Comparison of ENCODE assay signal across 14 cellular contexts in genomic region chr12:3165311-3165931, GRCh38.
"Had no signal": no experiment of that assay in that cellular context is flagged by ENCODE, and none has a peak within 500 bp of the region (broad histone marks: within the 10 kb centered on the region; RNA-seq: fewer than 3 reads in every experiment).

No MANE protein-coding gene starts in this region.

- H3K27ac Mint-ChIP-seq: activated B cell treated with CpG ODN at 0.5 μM for 24 hours; activated CD4-positive, alpha-beta T cell treated with anti-CD3 and anti-CD28 coated beads, Interleukin-2, amount 10 ng/mL, durations not matched to agents 24 days and 14 days; activated naive CD8-positive, alpha-beta T cell treated with anti-CD3 and anti-CD28 coated beads, Interleukin-2, amount 10 ng/mL, durations not matched to agents 7 days and 5 days; dendritic cell treated with granulocyte-macrophage colony-stimulating factor and Interleukin-4, amounts not matched to agents 40 ng/mL and 50 ng/mL, for 4 days; stimulated activated naive B cell treated with anti-CD40 and anti-IgM and Interleukin-4, amounts not matched to agents 10 μg/mL and 1 μg/mL and 100 μg/mL, for 72 hours; T-helper 17 cell had no signal

- H3K36me3 ChIP-seq: breast epithelium had no signal

- H3K27me3 ChIP-seq: breast epithelium, heart right ventricle, tibial artery had no signal

- ATAC-seq: stimulated activated naive B cell treated with anti-CD40 and anti-IgM and Interleukin-4, amounts not matched to agents 10 μg/mL and 1 μg/mL and 100 μg/mL, for 72 hours; T-helper 17 cell had no signal

- H3K36me3 Mint-ChIP-seq: activated naive CD8-positive, alpha-beta T cell treated with anti-CD3 and anti-CD28 coated beads, Interleukin-2, amount 10 ng/mL, durations not matched to agents 7 days and 5 days had no signal

- DNase-seq: activated B cell treated with CpG ODN at 0.5 μM for 24 hours; activated CD4-positive, alpha-beta T cell treated with anti-CD3 and anti-CD28 coated beads, Interleukin-2, amount 10 ng/mL, durations not matched to agents 24 days and 14 days; activated naive CD8-positive, alpha-beta T cell treated with anti-CD3 and anti-CD28 coated beads, Interleukin-2, amount 10 ng/mL, durations not matched to agents 7 days and 5 days; effector memory CD4-positive, alpha-beta T cell; foreskin melanocyte; heart right ventricle; retina; stimulated activated CD4-positive, alpha-beta T cell treated with anti-CD3 and anti-CD28 coated beads, Interleukin-15, amount 100 ng/mL, for 24 hours; stimulated activated CD4-positive, alpha-beta T cell treated with anti-CD3 and anti-CD28 coated beads, Interleukin-4, amount 100 ng/mL, for 1 hour; stimulated activated naive B cell treated with anti-CD40 and anti-IgM and Interleukin-4, amounts not matched to agents 10 μg/mL and 1 μg/mL and 100 μg/mL, for 72 hours; T-helper 17 cell; tibial artery had no signal

- H3K27ac ChIP-seq: breast epithelium, heart right ventricle, tibial artery had no signal

- H3K9me3 ChIP-seq: breast epithelium, heart right ventricle, tibial artery had no signal

- H3K4me1 Mint-ChIP-seq: activated B cell treated with CpG ODN at 0.5 μM for 24 hours had no signal

- H3K4me3 ChIP-seq: breast epithelium, heart right ventricle, tibial artery had no signal

- H3K4me1 ChIP-seq: breast epithelium had no signal

- H3K9me3 Mint-ChIP-seq: activated B cell treated with CpG ODN at 0.5 μM for 24 hours; activated CD4-positive, alpha-beta T cell treated with anti-CD3 and anti-CD28 coated beads, Interleukin-2, amount 10 ng/mL, durations not matched to agents 24 days and 14 days; activated naive CD8-positive, alpha-beta T cell treated with anti-CD3 and anti-CD28 coated beads, Interleukin-2, amount 10 ng/mL, durations not matched to agents 7 days and 5 days; dendritic cell treated with granulocyte-macrophage colony-stimulating factor and Interleukin-4, amounts not matched to agents 40 ng/mL and 50 ng/mL, for 4 days had no signal

- H3K4me3 Mint-ChIP-seq: activated B cell treated with CpG ODN at 0.5 μM for 24 hours; activated CD4-positive, alpha-beta T cell treated with anti-CD3 and anti-CD28 coated beads, Interleukin-2, amount 10 ng/mL, durations not matched to agents 24 days and 14 days; activated naive CD8-positive, alpha-beta T cell treated with anti-CD3 and anti-CD28 coated beads, Interleukin-2, amount 10 ng/mL, durations not matched to agents 7 days and 5 days; dendritic cell treated with granulocyte-macrophage colony-stimulating factor and Interleukin-4, amounts not matched to agents 40 ng/mL and 50 ng/mL, for 4 days; stimulated activated naive B cell treated with anti-CD40 and anti-IgM and Interleukin-4, amounts not matched to agents 10 μg/mL and 1 μg/mL and 100 μg/mL, for 72 hours; T-helper 17 cell had no signal
